In the genomic region with DNA sequence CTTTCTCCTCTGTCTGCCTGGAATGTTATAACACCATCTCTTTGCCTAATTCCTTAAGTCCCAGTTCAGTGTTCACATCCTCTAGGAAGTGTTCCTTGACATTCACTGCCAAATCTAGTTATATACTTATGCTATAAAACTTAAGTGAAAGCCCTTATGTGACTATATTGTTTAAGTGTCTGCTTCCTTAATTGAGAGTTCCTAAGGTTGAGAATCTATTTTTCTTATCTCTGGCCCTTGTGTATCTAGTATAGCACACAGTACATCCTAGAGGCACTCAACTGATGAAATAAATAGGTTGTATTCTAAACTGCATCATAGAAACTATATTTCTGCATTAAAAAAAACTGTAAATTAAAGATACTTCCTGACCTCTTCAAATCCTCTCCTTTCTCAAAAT, we compare ENCODE assay signal across 21 cellular contexts. TPM values are rescaled to one million over a fixed set of nuclear protein-coding genes. Genes with fewer than 3 reads are reported as not detected.
DNase-seq lines count a peak whose midpoint lies in the region; ATAC-seq and TF ChIP-seq lines count a peak whose summit lies in the region.
"Had no signal": no experiment of that assay in that cellular context is flagged by ENCODE, and none has a peak within 500 bp of the region (broad histone marks: within the 10 kb centered on the region; RNA-seq: fewer than 3 reads in every experiment).

No MANE protein-coding gene starts in this region.

- peak overlapping the region; percentile 58 for H3K27ac ChIP-seq in cardiac muscle cell
- no peak overlapping the region for H3K27ac ChIP-seq in left ventricle myocardium inferior (replicated peaks)
- H3K27ac ChIP-seq in osteoblast (ENCODE audit: low read depth, low read length), result no peak overlapping the region
- no peak overlapping the region for H3K27ac ChIP-seq in uterus
- H3K27ac ChIP-seq: BLaER1, GM23248 had no signal

- H3K9me3 ChIP-seq in cardiac muscle cell (ENCODE audit: low read depth) (no peaks in the 10 kb centered on the region), left ventricle myocardium inferior (replicated peaks) (no peaks in the 10 kb centered on the region), T-helper 17 cell (ENCODE audit: control insufficient read depth, low read length, poor library complexity, severe bottlenecking) (no peaks in the 10 kb centered on the region), osteoblast (ENCODE audit: low read depth, low read length) (no peaks in the 10 kb centered on the region), uterus (no peaks in the 10 kb centered on the region)
- H3K9me3 ChIP-seq: BLaER1, HAP-1 had no signal

- no peak for TF ChIP-seq POLR2A in uterus (IDR thresholded peaks at IDR 0.05)

- H3K4me1 Mint-ChIP-seq in T-helper 17 cell, result peaks cover 53% of the 10 kb centered on the region

- ATAC-seq in T-helper 17 cell, result no peak
- ATAC-seq in left colon, result peak; percentile 88
- no peak for ATAC-seq in HG02884 (IDR thresholded peaks at IDR 0.05; ENCODE audit: unreplicated experiment)
- ATAC-seq in GM18873 (IDR thresholded peaks at IDR 0.05; ENCODE audit: low FRiP score, unreplicated experiment), result no peak
- ATAC-seq: HepG2 had no signal

- H3K27me3 ChIP-seq in cardiac muscle cell, result no peaks in the 10 kb centered on the region
- no peaks in the 10 kb centered on the region for H3K27me3 ChIP-seq in left ventricle myocardium inferior (ENCODE audit: low read depth)
- H3K27me3 ChIP-seq in osteoblast (ENCODE audit: insufficient read depth, low read length), result no peaks in the 10 kb centered on the region
- no peaks in the 10 kb centered on the region for H3K27me3 ChIP-seq in uterus
- H3K27me3 ChIP-seq: BLaER1 had no signal

- no peak overlapping the region for H3K4me3 Mint-ChIP-seq in T-helper 17 cell
- H3K4me3 Mint-ChIP-seq: CD14-positive monocyte; CD8-positive, alpha-beta memory T cell had no signal

- peaks cover 8% of the 10 kb centered on the region for H3K36me3 Mint-ChIP-seq in T-helper 17 cell (ENCODE audit: low read depth)

- no peaks in the 10 kb centered on the region for H3K27me3 Mint-ChIP-seq in T-helper 17 cell
- H3K27me3 Mint-ChIP-seq: IgD-negative memory B cell had no signal

- H3K4me3 ChIP-seq in cardiac muscle cell, result no peak overlapping the region
- H3K4me3 ChIP-seq in left ventricle myocardium inferior, result no peak overlapping the region
- H3K4me3 ChIP-seq in osteoblast (ENCODE audit: insufficient read depth, low read length), result no peak overlapping the region
- H3K4me3 ChIP-seq in uterus, result no peak overlapping the region
- H3K4me3 ChIP-seq: BLaER1, GM23248, HAP-1 had no signal

- DNase-seq in cardiac muscle cell (ENCODE audit: low read depth in 1 of 2, low spot score in 1 of 2), result no peak
- no peak for DNase-seq in left ventricle myocardium inferior
- no peak for DNase-seq in T-helper 17 cell
- DNase-seq in left colon, result no peak
- peak; percentile 66 for DNase-seq in osteoblast (ENCODE audit: insufficient read length, low spot score, missing footprints)
- no peak for DNase-seq in uterus
- DNase-seq: 8988T; CD8-positive, alpha-beta memory T cell; COR-L47; DMS 273 treated with DMSO at 0.1 percent for 48 hours; DMS53; DND-41; EL; GM23248 had no signal

- peak overlapping the region; percentile 32 for H3K27ac Mint-ChIP-seq in T-helper 17 cell
- H3K27ac Mint-ChIP-seq: CD14-positive monocyte, IgD-negative memory B cell had no signal

- no peak overlapping the region for H2AFZ ChIP-seq in osteoblast (ENCODE audit: low read length)
- H2AFZ ChIP-seq: GM23248 had no signal

- intact Hi-C loops in left ventricle myocardium inferior (cut with micrococcal nuclease), result no loop called here
- intact Hi-C loops in left colon (cut with DNase I, micrococcal nuclease), result no loop called here
- intact Hi-C loops in uterus (cut with DNase I; ENCODE audit: low total_unique reads), result no loop called here

- peaks cover 98% of the 10 kb centered on the region for H3K79me2 ChIP-seq in osteoblast (ENCODE audit: insufficient read depth, low read length)

- H4K20me1 ChIP-seq in osteoblast (ENCODE audit: insufficient read depth, low read length), result peaks cover 90% of the 10 kb centered on the region

- TF ChIP-seq CTCF in cardiac muscle cell (IDR thresholded peaks at IDR 0.05; ENCODE audit: low read depth, low read length) (no peak), left ventricle myocardium inferior (IDR thresholded peaks at IDR 0.05; ENCODE audit: borderline replicate concordance) (no peak), osteoblast (IDR thresholded peaks at IDR 0.05; ENCODE audit: extremely low read depth, low read depth, low read length) (no peak), uterus (IDR thresholded peaks at IDR 0.05) (no peak)

- H3K36me3 ChIP-seq in cardiac muscle cell (no peaks in the 10 kb centered on the region), left ventricle myocardium inferior (no peaks in the 10 kb centered on the region), osteoblast (ENCODE audit: insufficient read depth, low read length) (no peaks in the 10 kb centered on the region), uterus (no peaks in the 10 kb centered on the region)
- H3K36me3 ChIP-seq: HAP-1 had no signal

- H3K4me1 ChIP-seq in cardiac muscle cell (ENCODE audit: low read depth), result peaks cover 21% of the 10 kb centered on the region
- peaks cover 99% of the 10 kb centered on the region for H3K4me1 ChIP-seq in left ventricle myocardium inferior
- peaks cover 14% of the 10 kb centered on the region for H3K4me1 ChIP-seq in osteoblast (ENCODE audit: insufficient read depth, low read length)
- H3K4me1 ChIP-seq in uterus, result peaks cover 0 to 8% of the 10 kb centered on the region in 2 donors

- H3K4me2 ChIP-seq in osteoblast (ENCODE audit: insufficient read depth, low read length), result no peak overlapping the region
- H3K4me2 ChIP-seq: BLaER1 had no signal

RNA-seq across cellular contexts. Expression of a gene that starts 16.9 kb away (rescaled TPM):
- total RNA-seq in cardiac muscle cell (29.1 and 36.7 TPM in 2 replicates), left ventricle myocardium inferior (24.3 TPM), T-helper 17 cell (10 to 100 TPM; 30.5 to 33.8 TPM), left colon (10 to 100 TPM; 56.9 to 62.8 TPM), osteoblast (27.1 and 29.8 TPM in 2 replicates), uterus (100 to 1,000 TPM in 1 of 4 donors, 10 to 100 TPM in 3; 13.5 to 108 (median 79.4) TPM)
- polyA plus RNA-seq in cardiac muscle cell, result 34.1 and 35.9 TPM in 2 replicates
